2 cellular contexts compared by ENCODE assay signal in the genomic region with DNA sequence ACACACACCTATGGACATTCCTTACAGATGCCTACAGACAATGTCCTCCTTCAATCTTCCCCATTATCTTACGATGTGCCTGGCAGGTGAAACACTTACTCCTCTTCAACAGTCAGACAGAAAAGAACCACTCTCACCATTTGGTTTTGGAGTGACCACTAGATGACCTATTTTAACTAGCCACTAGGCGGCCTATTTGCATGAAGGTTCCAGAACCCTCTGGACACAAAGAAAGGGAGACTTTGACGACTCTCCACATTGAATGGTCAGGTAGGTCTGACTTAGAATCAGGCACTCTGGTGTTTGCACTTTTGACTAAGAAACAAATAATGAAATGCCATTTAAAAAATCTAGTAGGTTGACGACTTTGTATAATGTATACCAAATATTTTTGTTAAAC.
TF ChIP-seq lines count a peak whose summit lies in the region.

No MANE protein-coding gene starts in this region.

TF ChIP-seq in IMR-90, 13 proteins besides CTCF, POLR2A, EP300 and RAD21:
- no peak for TF ChIP-seq MXI1 (IDR thresholded peaks at IDR 0.05; ENCODE audit: borderline replicate concordance, low read depth, low read length)
- TF ChIP-seq, protein P1, sequence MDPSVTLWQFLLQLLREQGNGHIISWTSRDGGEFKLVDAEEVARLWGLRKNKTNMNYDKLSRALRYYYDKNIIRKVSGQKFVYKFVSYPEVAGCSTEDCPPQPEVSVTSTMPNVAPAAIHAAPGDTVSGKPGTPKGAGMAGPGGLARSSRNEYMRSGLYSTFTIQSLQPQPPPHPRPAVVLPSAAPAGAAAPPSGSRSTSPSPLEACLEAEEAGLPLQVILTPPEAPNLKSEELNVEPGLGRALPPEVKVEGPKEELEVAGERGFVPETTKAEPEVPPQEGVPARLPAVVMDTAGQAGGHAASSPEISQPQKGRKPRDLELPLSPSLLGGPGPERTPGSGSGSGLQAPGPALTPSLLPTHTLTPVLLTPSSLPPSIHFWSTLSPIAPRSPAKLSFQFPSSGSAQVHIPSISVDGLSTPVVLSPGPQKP (IDR thresholded peaks at IDR 0.05; ENCODE audit: borderline replicate concordance, low read depth, low read length), result no peak
- no peak for TF ChIP-seq CHD1 (IDR thresholded peaks at IDR 0.05; ENCODE audit: low read depth, low read length)
- no peak for TF ChIP-seq CEBPB (IDR thresholded peaks at IDR 0.05; ENCODE audit: low read depth, low read length)
- TF ChIP-seq, protein P2, sequence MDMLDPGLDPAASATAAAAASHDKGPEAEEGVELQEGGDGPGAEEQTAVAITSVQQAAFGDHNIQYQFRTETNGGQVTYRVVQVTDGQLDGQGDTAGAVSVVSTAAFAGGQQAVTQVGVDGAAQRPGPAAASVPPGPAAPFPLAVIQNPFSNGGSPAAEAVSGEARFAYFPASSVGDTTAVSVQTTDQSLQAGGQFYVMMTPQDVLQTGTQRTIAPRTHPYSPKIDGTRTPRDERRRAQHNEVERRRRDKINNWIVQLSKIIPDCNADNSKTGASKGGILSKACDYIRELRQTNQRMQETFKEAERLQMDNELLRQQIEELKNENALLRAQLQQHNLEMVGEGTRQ (IDR thresholded peaks at IDR 0.05; ENCODE audit: low read depth, low read length), result no peak
- no peak for TF ChIP-seq NFE2L2 (IDR thresholded peaks at IDR 0.05; ENCODE audit: low read depth, low read length)
- TF ChIP-seq RCOR1 (IDR thresholded peaks at IDR 0.05; ENCODE audit: insufficient replicate concordance, low read length), result no peak
- no peak for TF ChIP-seq RFX5 (IDR thresholded peaks at IDR 0.05; ENCODE audit: low read depth, low read length)
- no peak for TF ChIP-seq BHLHE40 (IDR thresholded peaks at IDR 0.05; ENCODE audit: low read depth, low read length)
- TF ChIP-seq FOS (IDR thresholded peaks at IDR 0.05; ENCODE audit: low read depth, low read length), result no peak
- TF ChIP-seq SMC3 (IDR thresholded peaks at IDR 0.05; ENCODE audit: low read depth, low read length), result no peak
- no peak for TF ChIP-seq MAZ (IDR thresholded peaks at IDR 0.05; ENCODE audit: borderline replicate concordance, low read depth, low read length)

TF ChIP-seq in K562, 482 proteins besides CTCF, POLR2A, EP300 and RAD21:
- TF ChIP-seq ZNF324 (CRISPR knock-in tag; IDR thresholded peaks at IDR 0.05) (no peak), FOSL1 (tag; conservative IDR thresholded peaks at IDR 0.05) (no peak), YY1 (IDR thresholded peaks at IDR 0.05; ENCODE audit: borderline replicate concordance in 1 of 3, control insufficient read depth in 1 of 3, extremely low read depth in 1 of 3, insufficient read depth in 3 of 3, insufficient read length in 1 of 3, insufficient replicate concordance in 2 of 3, low read depth in 1 of 3, low read length in 2 of 3) (peak in 1 of 3 experiments; percentile 18), ILF3 (IDR thresholded peaks at IDR 0.05; ENCODE audit: borderline replicate concordance) (0 out of 2 replicates have a peak, but pooled peaks have one; percentile 9)
- TF ChIP-seq, protein P3, sequence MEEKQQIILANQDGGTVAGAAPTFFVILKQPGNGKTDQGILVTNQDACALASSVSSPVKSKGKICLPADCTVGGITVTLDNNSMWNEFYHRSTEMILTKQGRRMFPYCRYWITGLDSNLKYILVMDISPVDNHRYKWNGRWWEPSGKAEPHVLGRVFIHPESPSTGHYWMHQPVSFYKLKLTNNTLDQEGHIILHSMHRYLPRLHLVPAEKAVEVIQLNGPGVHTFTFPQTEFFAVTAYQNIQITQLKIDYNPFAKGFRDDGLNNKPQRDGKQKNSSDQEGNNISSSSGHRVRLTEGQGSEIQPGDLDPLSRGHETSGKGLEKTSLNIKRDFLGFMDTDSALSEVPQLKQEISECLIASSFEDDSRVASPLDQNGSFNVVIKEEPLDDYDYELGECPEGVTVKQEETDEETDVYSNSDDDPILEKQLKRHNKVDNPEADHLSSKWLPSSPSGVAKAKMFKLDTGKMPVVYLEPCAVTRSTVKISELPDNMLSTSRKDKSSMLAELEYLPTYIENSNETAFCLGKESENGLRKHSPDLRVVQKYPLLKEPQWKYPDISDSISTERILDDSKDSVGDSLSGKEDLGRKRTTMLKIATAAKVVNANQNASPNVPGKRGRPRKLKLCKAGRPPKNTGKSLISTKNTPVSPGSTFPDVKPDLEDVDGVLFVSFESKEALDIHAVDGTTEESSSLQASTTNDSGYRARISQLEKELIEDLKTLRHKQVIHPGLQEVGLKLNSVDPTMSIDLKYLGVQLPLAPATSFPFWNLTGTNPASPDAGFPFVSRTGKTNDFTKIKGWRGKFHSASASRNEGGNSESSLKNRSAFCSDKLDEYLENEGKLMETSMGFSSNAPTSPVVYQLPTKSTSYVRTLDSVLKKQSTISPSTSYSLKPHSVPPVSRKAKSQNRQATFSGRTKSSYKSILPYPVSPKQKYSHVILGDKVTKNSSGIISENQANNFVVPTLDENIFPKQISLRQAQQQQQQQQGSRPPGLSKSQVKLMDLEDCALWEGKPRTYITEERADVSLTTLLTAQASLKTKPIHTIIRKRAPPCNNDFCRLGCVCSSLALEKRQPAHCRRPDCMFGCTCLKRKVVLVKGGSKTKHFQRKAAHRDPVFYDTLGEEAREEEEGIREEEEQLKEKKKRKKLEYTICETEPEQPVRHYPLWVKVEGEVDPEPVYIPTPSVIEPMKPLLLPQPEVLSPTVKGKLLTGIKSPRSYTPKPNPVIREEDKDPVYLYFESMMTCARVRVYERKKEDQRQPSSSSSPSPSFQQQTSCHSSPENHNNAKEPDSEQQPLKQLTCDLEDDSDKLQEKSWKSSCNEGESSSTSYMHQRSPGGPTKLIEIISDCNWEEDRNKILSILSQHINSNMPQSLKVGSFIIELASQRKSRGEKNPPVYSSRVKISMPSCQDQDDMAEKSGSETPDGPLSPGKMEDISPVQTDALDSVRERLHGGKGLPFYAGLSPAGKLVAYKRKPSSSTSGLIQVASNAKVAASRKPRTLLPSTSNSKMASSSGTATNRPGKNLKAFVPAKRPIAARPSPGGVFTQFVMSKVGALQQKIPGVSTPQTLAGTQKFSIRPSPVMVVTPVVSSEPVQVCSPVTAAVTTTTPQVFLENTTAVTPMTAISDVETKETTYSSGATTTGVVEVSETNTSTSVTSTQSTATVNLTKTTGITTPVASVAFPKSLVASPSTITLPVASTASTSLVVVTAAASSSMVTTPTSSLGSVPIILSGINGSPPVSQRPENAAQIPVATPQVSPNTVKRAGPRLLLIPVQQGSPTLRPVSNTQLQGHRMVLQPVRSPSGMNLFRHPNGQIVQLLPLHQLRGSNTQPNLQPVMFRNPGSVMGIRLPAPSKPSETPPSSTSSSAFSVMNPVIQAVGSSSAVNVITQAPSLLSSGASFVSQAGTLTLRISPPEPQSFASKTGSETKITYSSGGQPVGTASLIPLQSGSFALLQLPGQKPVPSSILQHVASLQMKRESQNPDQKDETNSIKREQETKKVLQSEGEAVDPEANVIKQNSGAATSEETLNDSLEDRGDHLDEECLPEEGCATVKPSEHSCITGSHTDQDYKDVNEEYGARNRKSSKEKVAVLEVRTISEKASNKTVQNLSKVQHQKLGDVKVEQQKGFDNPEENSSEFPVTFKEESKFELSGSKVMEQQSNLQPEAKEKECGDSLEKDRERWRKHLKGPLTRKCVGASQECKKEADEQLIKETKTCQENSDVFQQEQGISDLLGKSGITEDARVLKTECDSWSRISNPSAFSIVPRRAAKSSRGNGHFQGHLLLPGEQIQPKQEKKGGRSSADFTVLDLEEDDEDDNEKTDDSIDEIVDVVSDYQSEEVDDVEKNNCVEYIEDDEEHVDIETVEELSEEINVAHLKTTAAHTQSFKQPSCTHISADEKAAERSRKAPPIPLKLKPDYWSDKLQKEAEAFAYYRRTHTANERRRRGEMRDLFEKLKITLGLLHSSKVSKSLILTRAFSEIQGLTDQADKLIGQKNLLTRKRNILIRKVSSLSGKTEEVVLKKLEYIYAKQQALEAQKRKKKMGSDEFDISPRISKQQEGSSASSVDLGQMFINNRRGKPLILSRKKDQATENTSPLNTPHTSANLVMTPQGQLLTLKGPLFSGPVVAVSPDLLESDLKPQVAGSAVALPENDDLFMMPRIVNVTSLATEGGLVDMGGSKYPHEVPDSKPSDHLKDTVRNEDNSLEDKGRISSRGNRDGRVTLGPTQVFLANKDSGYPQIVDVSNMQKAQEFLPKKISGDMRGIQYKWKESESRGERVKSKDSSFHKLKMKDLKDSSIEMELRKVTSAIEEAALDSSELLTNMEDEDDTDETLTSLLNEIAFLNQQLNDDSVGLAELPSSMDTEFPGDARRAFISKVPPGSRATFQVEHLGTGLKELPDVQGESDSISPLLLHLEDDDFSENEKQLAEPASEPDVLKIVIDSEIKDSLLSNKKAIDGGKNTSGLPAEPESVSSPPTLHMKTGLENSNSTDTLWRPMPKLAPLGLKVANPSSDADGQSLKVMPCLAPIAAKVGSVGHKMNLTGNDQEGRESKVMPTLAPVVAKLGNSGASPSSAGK (IDR thresholded peaks at IDR 0.05), result 0 out of 2 replicates have a peak, but pooled peaks have one; percentile 7
TF ChIP-seq in K562: peak in this region for 3.
